ENCODE assay signal across 26 cellular contexts in the genomic region with DNA sequence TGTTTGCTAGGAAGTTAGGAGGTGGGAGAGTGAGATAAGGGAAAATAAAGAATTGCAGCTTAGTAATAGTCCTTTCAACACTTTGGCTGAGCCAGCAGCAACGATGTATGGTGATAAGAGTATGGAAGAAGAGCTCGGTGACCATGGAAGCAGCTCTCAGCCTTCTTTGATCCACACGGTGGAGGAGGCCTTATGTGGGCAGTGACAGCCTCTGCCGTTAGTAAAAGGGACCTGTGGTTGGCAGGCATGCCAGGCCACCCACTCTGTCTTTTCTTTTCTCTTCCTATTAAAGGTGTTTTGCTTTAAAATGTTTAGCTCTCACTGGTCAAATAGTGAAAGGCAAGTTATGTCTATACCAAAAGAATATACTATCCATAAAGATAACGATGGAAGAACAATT.
"Had no signal": no experiment of that assay in that cellular context is flagged by ENCODE, and none has a peak within 500 bp of the region (broad histone marks: within the 10 kb centered on the region; RNA-seq: fewer than 3 reads in every experiment).

No MANE protein-coding gene starts in this region.

- H3K4me1 ChIP-seq: stomach, suprapubic skin, testis, thyroid gland, tibial nerve, upper lobe of right lung, uterus, vagina had no signal

- FAIRE-seq: urothelium cell line had no signal

- ATAC-seq: stimulated activated effector memory CD8-positive, alpha-beta T cell treated with anti-CD3 and anti-CD28 coated beads, Interleukin-12 subunit alpha, Interleukin-12 subunit beta, amount 100 ng/mL, for 72 hours; stimulated activated memory B cell treated with anti-CD40 and anti-IgM and Interleukin-4, amounts not matched to agents 10 μg/mL and 1 μg/mL and 100 μg/mL, for 72 hours; stimulated activated naive B cell treated with anti-CD40 and anti-IgM and Interleukin-4, amounts not matched to agents 10 μg/mL and 1 μg/mL and 100 μg/mL, for 72 hours; stimulated activated naive CD8-positive, alpha-beta T cell treated with anti-CD3 and anti-CD28 coated beads, Interleukin-15, amount 100 ng/mL, for 72 hours; stimulated activated naive CD8-positive, alpha-beta T cell treated with anti-CD3 and anti-CD28 coated beads, Interleukin-15, Interleukin-2, amounts not matched to agents 100 U/mL and 50 U/mL, for 24 hours; upper lobe of right lung had no signal

- H3K9me3 ChIP-seq: stomach, suprapubic skin, testis, thyroid gland, tibial artery, tibial nerve, upper lobe of left lung, upper lobe of right lung, uterus, vagina had no signal

- H3K27me3 ChIP-seq: stomach, suprapubic skin, testis, thyroid gland, tibial artery, tibial nerve, upper lobe of left lung, upper lobe of right lung, uterus, vagina had no signal

- H3K36me3 ChIP-seq: stomach, suprapubic skin, thyroid gland, tibial artery, tibial nerve, upper lobe of left lung, upper lobe of right lung, uterus, vagina had no signal

- DNase-seq: stimulated activated CD4-positive, alpha-beta T cell treated with anti-CD3 and anti-CD28 coated beads, Interleukin-2, amount 100 ng/mL, for 24 hours; stimulated activated CD4-positive, alpha-beta T cell treated with anti-CD3 and anti-CD28 coated beads, Interleukin-2, amount 100 ng/mL, for 48 hours; stimulated activated CD4-positive, alpha-beta T cell treated with anti-CD3 and anti-CD28 coated beads, Interleukin-4, amount 100 ng/mL, for 1 hour; stimulated activated CD4-positive, alpha-beta T cell treated with anti-CD3 and anti-CD28 coated beads, Interleukin-4, amount 100 ng/mL, for 24 hours; stimulated activated CD4-positive, alpha-beta T cell treated with anti-CD3 and anti-CD28 coated beads, Interleukin-4, amount 100 ng/mL, for 4 hours; stimulated activated CD8-positive, alpha-beta memory T cell treated with anti-CD3 and anti-CD28 coated beads, Interleukin-4, amount 100 ng/mL, for 48 hours; stimulated activated naive B cell treated with anti-CD40 and anti-IgM and Interleukin-4, amounts not matched to agents 10 μg/mL and 1 μg/mL and 100 μg/mL, for 72 hours; stimulated activated naive CD4-positive, alpha-beta T cell; stimulated activated naive CD4-positive, alpha-beta T cell treated with Interleukin-2 at 50 U/mL for 16 hours; stimulated activated naive CD8-positive, alpha-beta T cell treated with anti-CD3 and anti-CD28 coated beads, Interleukin-15, amount 100 ng/mL, for 72 hours; stimulated activated naive CD8-positive, alpha-beta T cell treated with anti-CD3 and anti-CD28 coated beads, Interleukin-15, Interleukin-2, amounts not matched to agents 100 U/mL and 50 U/mL, for 24 hours; stomach; substantia nigra; testis; thyroid gland; tibial artery; trophoblast cell; upper lobe of left lung; upper lobe of right lung; uterus had no signal

- H3K27ac ChIP-seq: stomach, suprapubic skin, testis, thyroid gland, tibial artery, tibial nerve, upper lobe of left lung, upper lobe of right lung, uterus, vagina had no signal

- H3K4me3 ChIP-seq: stomach, suprapubic skin, testis, thyroid gland, tibial artery, tibial nerve, upper lobe of left lung, upper lobe of right lung, uterus, vagina had no signal
